10 cellular contexts compared by ENCODE assay signal in genomic region chrX:48465336-48465933, GRCh38. TPM values are rescaled to one million over a fixed set of nuclear protein-coding genes. Genes with fewer than 3 reads are reported as not detected.
DNase-seq lines count a peak whose midpoint lies in the region; ATAC-seq, FAIRE-seq and TF ChIP-seq lines count a peak whose summit lies in the region.
"Had no signal": no experiment of that assay in that cellular context is flagged by ENCODE, and none has a peak within 500 bp of the region (broad histone marks: within the 10 kb centered on the region; RNA-seq: fewer than 3 reads in every experiment).

No MANE protein-coding gene starts in this region.

- H3K9me3 ChIP-seq in DOHH2 (ENCODE audit: control insufficient read depth, insufficient read depth, low read length) (no peaks in the 10 kb centered on the region), PC-3 (ENCODE audit: low read length) (no peaks in the 10 kb centered on the region), PC-9 (ENCODE audit: insufficient read depth, low read depth) (no peaks in the 10 kb centered on the region)
- H3K9me3 ChIP-seq: stomach had no signal

- H4K20me1 ChIP-seq in DOHH2 (ENCODE audit: control insufficient read depth, insufficient read depth, low read depth, low read length) (no peaks in the 10 kb centered on the region), PC-3 (ENCODE audit: low read length) (no peaks in the 10 kb centered on the region), PC-9 (ENCODE audit: insufficient read depth) (no peaks in the 10 kb centered on the region)

- H3F3A ChIP-seq in DOHH2 (ENCODE audit: control insufficient read depth, insufficient read depth): no peaks in the 10 kb centered on the region
- no peaks in the 10 kb centered on the region for H3F3A ChIP-seq in PC-3 (ENCODE audit: low read length, unreplicated experiment)
- no peaks in the 10 kb centered on the region for H3F3A ChIP-seq in PC-9 (ENCODE audit: insufficient read depth, low read depth)

- TF ChIP-seq CTCF in DOHH2 (IDR thresholded peaks at IDR 0.05; ENCODE audit: low read depth, low read length, poor library complexity, severe bottlenecking) (no peak), PC-3 (conservative IDR thresholded peaks at IDR 0.05; ENCODE audit: low read depth, low read length) (no peak), neural crest cell (conservative IDR thresholded peaks at IDR 0.05) (no peak), PC-9 (conservative IDR thresholded peaks at IDR 0.05) (no peak)

- H3K36me3 ChIP-seq in DOHH2 (ENCODE audit: control insufficient read depth, low read length) (peaks cover 52% of the 10 kb centered on the region), PC-3 (ENCODE audit: low read depth, low read length) (no peaks in the 10 kb centered on the region), PC-9 (ENCODE audit: low read depth) (no peaks in the 10 kb centered on the region)
- H3K36me3 ChIP-seq: stomach had no signal

- H3K9ac ChIP-seq in PC-3 (ENCODE audit: low read length): no peak overlapping the region

- TF ChIP-seq POLR2A in GM12891 (IDR thresholded peaks at IDR 0.05; ENCODE audit: low read depth, low read length): no peak

- H3K9me3 Mint-ChIP-seq in neural crest cell: no peaks in the 10 kb centered on the region

- H3K27ac ChIP-seq in DOHH2 (ENCODE audit: low read depth, low read length) (no peak overlapping the region), PC-3 (ENCODE audit: low read length) (peak overlapping the region; percentile 38), PC-9 (no peak overlapping the region)

- peaks cover 4% of the 10 kb centered on the region for H3K36me3 Mint-ChIP-seq in neural crest cell (ENCODE audit: low read depth)

- H3K79me2 ChIP-seq in DOHH2 (ENCODE audit: control insufficient read depth, low read length) (peaks cover 47% of the 10 kb centered on the region), PC-3 (ENCODE audit: low read length) (no peaks in the 10 kb centered on the region), PC-9 (ENCODE audit: low read depth) (no peaks in the 10 kb centered on the region)

- no peaks in the 10 kb centered on the region for H3K9me2 ChIP-seq in DOHH2 (replicated peaks; ENCODE audit: control insufficient read depth, low read length)
- no peaks in the 10 kb centered on the region for H3K9me2 ChIP-seq in PC-3 (replicated peaks; ENCODE audit: low read length)
- H3K9me2 ChIP-seq in PC-9 (ENCODE audit: insufficient read depth): no peaks in the 10 kb centered on the region

- H2AFZ ChIP-seq in PC-3 (ENCODE audit: low read length) (0 out of 2 replicates have a peak overlapping the region, but pooled peaks have one; percentile 39), PC-9 (no peak overlapping the region)

- DNase-seq in PC-3 (peak; percentile 71), dedifferentiated amniotic fluid mesenchymal stem cell (ENCODE audit: extremely low spot score) (peak; percentile 34), neural crest cell (ENCODE audit: low read depth, low spot score) (no peak), NCI-H1105 (lab: John Stamatoyannopoulos, UW) (no peak), PC-9 (no peak), GM12891 (ENCODE audit: insufficient read length, low spot score) (no peak)
- DNase-seq: GOT3, stomach had no signal

- H3K4me1 ChIP-seq in DOHH2 (ENCODE audit: control insufficient read depth, low read length) (peaks cover 20% of the 10 kb centered on the region), PC-3 (ENCODE audit: insufficient read depth, low read length) (peaks cover 17% of the 10 kb centered on the region), PC-9 (replicated peaks; ENCODE audit: insufficient read depth) (no peaks in the 10 kb centered on the region)

- POLR2A ChIA-PET in PC-3 (lab: Charles Lee; ENCODE audit: unreplicated experiment): no interaction called here
- POLR2A ChIA-PET in PC-9 (lab: Charles Lee; ENCODE audit: unreplicated experiment): no interaction called here

- H3K4me3 Mint-ChIP-seq in neural crest cell: peak overlapping the region; percentile 10

- BruUV-seq in PC-3 (replicated peaks; lab: Mats Ljungman, UMichigan) (no TSS peak), PC-9 (replicated peaks; lab: Mats Ljungman, UMichigan) (no TSS peak)

- peaks cover 30% of the 10 kb centered on the region for H3K27me3 Mint-ChIP-seq in neural crest cell (ENCODE audit: low read depth)

- peaks cover 11% of the 10 kb centered on the region for H3K4me1 Mint-ChIP-seq in neural crest cell

- H3K27me3 ChIP-seq in DOHH2 (ENCODE audit: control insufficient read depth, low read length): no peaks in the 10 kb centered on the region
- H3K27me3 ChIP-seq in PC-3 (ENCODE audit: low read length): no peaks in the 10 kb centered on the region
- no peaks in the 10 kb centered on the region for H3K27me3 ChIP-seq in PC-9 (ENCODE audit: insufficient read depth, low read depth)
- H3K27me3 ChIP-seq: stomach had no signal

- peak; percentile 94 for ATAC-seq in PC-3
- ATAC-seq in GM21447 (IDR thresholded peaks at IDR 0.05; ENCODE audit: unreplicated experiment): no peak

- peak overlapping the region; percentile 83 for H3K27ac Mint-ChIP-seq in neural crest cell (ENCODE audit: unreplicated experiment)

- no peak for FAIRE-seq in GM12891 (lab: Jason Lieb, UNC)

- CTCF ChIA-PET in PC-3 (lab: Charles Lee): interaction anchor here (0.5 kb wide), 1 partner anchor 9 kb away, joined by 4 read pairs; no protein-coding TSS in a partner anchor
- CTCF ChIA-PET in PC-9 (lab: Charles Lee): no interaction called here

- intact Hi-C loops in PC-3 (cut with micrococcal nuclease) (no loop called here), PC-9 (cut with micrococcal nuclease; ENCODE audit: unreplicated experiment) (no loop called here)

- H3K4me2 ChIP-seq in DOHH2 (ENCODE audit: low read length) (peak overlapping the region; percentile 11; the same call in 1 of the 2 replicates), PC-3 (ENCODE audit: low read length) (no peak overlapping the region), PC-9 (no peak overlapping the region)

- no peak overlapping the region for H3K4me3 ChIP-seq in DOHH2 (ENCODE audit: low read length)
- no peak overlapping the region for H3K4me3 ChIP-seq in PC-3 (ENCODE audit: low read length)
- H3K4me3 ChIP-seq in PC-9: no peak overlapping the region
- H3K4me3 ChIP-seq: stomach had no signal

TF ChIP-seq in GM12891, 5 proteins besides CTCF, POLR2A, EP300 and RAD21:
- TF ChIP-seq TAF1 (IDR thresholded peaks at IDR 0.05; ENCODE audit: low read depth, low read length): no peak
- TF ChIP-seq POLR2AphosphoS5 (IDR thresholded peaks at IDR 0.05; ENCODE audit: low read depth, low read length): no peak
- TF ChIP-seq POU2F2 (IDR thresholded peaks at IDR 0.05; ENCODE audit: low read depth, low read length): no peak
- no peak for TF ChIP-seq SPI1 (IDR thresholded peaks at IDR 0.05; ENCODE audit: low read depth, low read length)

RNA-seq across cellular contexts. Expression of gene SLC38A5, which starts 4.6 kb away (rescaled TPM):
- total RNA-seq in PC-3 (2014; rRNA removed) (1.6 and 2.4 TPM in 2 replicates), neural crest cell (6.5 and 8.8 TPM in 2 replicates), PC-9 (2021) (0.46 and 1.5 TPM in 2 replicates)
- 29.4 TPM for polyA plus RNA-seq in GM12891 (2012; ENCODE audit: low read depth, missing spikeins)

RNA-seq across cellular contexts. Expression of gene FTSJ1, which starts 10.6 kb away (rescaled TPM):
- total RNA-seq in PC-3 (2014; rRNA removed): 175 and 189 TPM in 2 replicates
- 42.2 and 45.8 TPM in 2 replicates for total RNA-seq in neural crest cell
- 35.7 and 44.0 TPM in 2 replicates for total RNA-seq in PC-9 (2021)
- 31.0 TPM for polyA plus RNA-seq in GM12891 (2012; ENCODE audit: low read depth, missing spikeins)

RNA-seq across cellular contexts. Expression of gene PORCN, which starts 43.4 kb away (rescaled TPM):
- total RNA-seq in PC-3 (2014; rRNA removed) (38.9 and 48.3 TPM in 2 replicates), neural crest cell (13.0 and 14.2 TPM in 2 replicates), PC-9 (2021) (11.9 and 14.1 TPM in 2 replicates)
- 8.8 TPM for polyA plus RNA-seq in GM12891 (2012; ENCODE audit: low read depth, missing spikeins)

RNA-seq across cellular contexts. Expression of gene SSX4B, which starts 53.7 kb away (rescaled TPM):
- total RNA-seq in PC-3 (2014; rRNA removed) (not detected in 2 replicates), neural crest cell (not detected in 2 replicates), PC-9 (2021) (not detected in 2 replicates)
- polyA plus RNA-seq in GM12891 (2012; ENCODE audit: low read depth, missing spikeins): 0.08 TPM
- total RNA-seq: stomach had no signal
- polyA plus RNA-seq: stomach had no signal

RNA-seq across cellular contexts. Expression of gene EBP, which starts 56.2 kb away (rescaled TPM):
- 307 and 324 TPM in 2 replicates for total RNA-seq in PC-3 (2014; rRNA removed)
- total RNA-seq in neural crest cell: 155 and 168 TPM in 2 replicates
- 88.1 and 113 TPM in 2 replicates for total RNA-seq in PC-9 (2021)
- polyA plus RNA-seq in GM12891 (2012; ENCODE audit: low read depth, missing spikeins): 95.9 TPM

Comparison
In these comparisons a context has a peak if more than half of its experiments do, and no peak if none do; other contexts are left out.
1. DNase-seq: peak in PC-3 (single experiment) and dedifferentiated amniotic fluid mesenchymal stem cell (single experiment); none in neural crest cell (single experiment), NCI-H1105 (single experiment), PC-9 (0 of 2) and GM12891 (single experiment).